10 cellular contexts compared by ENCODE assay signal in genomic region chr22:24985824-24986214, GRCh38. TPM values are rescaled to one million over a fixed set of nuclear protein-coding genes. Genes with fewer than 3 reads are reported as not detected.
A peak's percentile ranks its signal among the peaks of the same experiment; 100 is the strongest.
DNase-seq lines count a peak whose midpoint lies in the region; ATAC-seq, FAIRE-seq and TF ChIP-seq lines count a peak whose summit lies in the region.
"Had no signal": no experiment of that assay in that cellular context is flagged by ENCODE, and none has a peak within 500 bp of the region (broad histone marks: within the 10 kb centered on the region; RNA-seq: fewer than 3 reads in every experiment).

No MANE protein-coding gene starts in this region.

- H3K4me1 ChIP-seq in H1 (replicated peaks in 1 of 4; ENCODE audit: control insufficient read depth in 3 of 4, insufficient read depth in 4 of 4, low read length in 3 of 4) (peaks cover 0 to 4% (median 1%) of the 10 kb centered on the region in 4 experiments; a peak in 4 of 7 replicates), mesendoderm (ENCODE audit: control insufficient read depth, low read depth, low read length) (peaks cover 7% of the 10 kb centered on the region)

- no peak for TF ChIP-seq POLR2A in H1 (IDR thresholded peaks at IDR 0.05; ENCODE audit: control extremely low read depth in 1 of 2, low read depth in 2 of 2, low read length in 2 of 2)

- H4K8ac ChIP-seq in H1 (ENCODE audit: extremely low read depth, insufficient read depth, low read length) (no peak overlapping the region), mesendoderm (ENCODE audit: low read depth, low read length) (no peak overlapping the region)

- H3K9ac ChIP-seq in H1 (replicated peaks in 1 of 4; ENCODE audit: extremely low read depth in 1 of 4, low read depth in 3 of 4, low read length in 3 of 4), result no peak overlapping the region
- no peak overlapping the region for H3K9ac ChIP-seq in mesendoderm (ENCODE audit: low read length)

- peak overlapping the region; percentile 18 for H4K5ac ChIP-seq in H1 (ENCODE audit: insufficient read length, low read depth, low read length)
- no peak overlapping the region for H4K5ac ChIP-seq in mesendoderm (ENCODE audit: low read length)

- no peak overlapping the region for H4K91ac ChIP-seq in H1 (replicated peaks; ENCODE audit: insufficient read length, low read length)

- H3K56ac ChIP-seq in H1 (replicated peaks; ENCODE audit: insufficient read length, low read depth, low read length), result no peak overlapping the region
- H3K56ac ChIP-seq in mesendoderm (ENCODE audit: low read length), result peak overlapping the region; percentile 65

- 0 out of 2 replicates have a peak overlapping the region, but pooled peaks have one; percentile 13 for H2BK20ac ChIP-seq in H1 (ENCODE audit: low read length)

- peaks cover 2% of the 10 kb centered on the region; the same call in 1 of the 2 replicates for H3K23me2 ChIP-seq in H1 (ENCODE audit: low read depth, low read length)

- no peak overlapping the region for H3K14ac ChIP-seq in H1 (ENCODE audit: insufficient read length)

- H3K9me3 ChIP-seq in H1 (ENCODE audit: insufficient read depth in 2 of 2, low read depth in 1 of 2, low read length in 1 of 2), result no peaks in the 10 kb centered on the region

- peaks cover 0 to 8% of the 10 kb centered on the region in 2 experiments; a peak in 1 of 4 replicates for H3K79me2 ChIP-seq in H1 (ENCODE audit: control insufficient read depth in 1 of 2, insufficient read depth in 2 of 2, low read length in 2 of 2)
- H3K79me2 ChIP-seq in mesendoderm (ENCODE audit: control insufficient read depth, insufficient read depth, low read length), result peaks cover 4% of the 10 kb centered on the region

- no peaks in the 10 kb centered on the region for H4K20me1 ChIP-seq in H1 (replicated peaks in 1 of 2; ENCODE audit: control insufficient read depth in 1 of 2, insufficient read depth in 2 of 2, low read length in 2 of 2)

- DNase-seq in Right ventricle myocardium inferior (ENCODE audit: missing footprints) (no peak), cardiac septum (ENCODE audit: low spot score) (no peak), H1 (ENCODE audit: low read depth in 1 of 2, low spot score in 2 of 2) (no peak), mesendoderm (peak; percentile 67), DMS 273 treated with DMSO at 0.1 percent for 48 hours (lab: John Stamatoyannopoulos, UW) (no peak)

- H3K4me3 ChIP-seq in H1 (ENCODE audit: extremely low read depth in 1 of 4, insufficient read depth in 2 of 4, low read depth in 3 of 4, low read length in 4 of 4), result no peak overlapping the region
- H3K4me3 ChIP-seq in mesendoderm (ENCODE audit: low read length), result no peak overlapping the region

- H2BK5ac ChIP-seq in H1 (ENCODE audit: low read depth, low read length), result 0 out of 2 replicates have a peak overlapping the region, but pooled peaks have one; percentile 71
- H2BK5ac ChIP-seq in mesendoderm (ENCODE audit: low read length), result peak overlapping the region; percentile 9

- H2AK5ac ChIP-seq in H1 (ENCODE audit: low read depth, low read length), result peak overlapping the region; percentile 75; the same call in 1 of the 2 replicates
- H2AK5ac ChIP-seq in mesendoderm (ENCODE audit: low read length), result no peak overlapping the region

- no peak for TF ChIP-seq RAD21 in H1 (IDR thresholded peaks at IDR 0.05 in 1 of 2, conservative IDR thresholded peaks at IDR 0.05 in 1 of 2; ENCODE audit: low read depth in 2 of 2, low read length in 2 of 2)

- intact Hi-C loops in Right ventricle myocardium inferior (cut with DNase I), result loop anchor here (5.0 kb wide), 1 partner anchor 34 kb away; the partner anchor contains the start of gene KIAA1671
- intact Hi-C loops in cardiac septum (cut with DNase I), result no loop called here

- FAIRE-seq in H1 (lab: Jason Lieb, UNC), result no peak
- FAIRE-seq: islet of Langerhans had no signal

- H3K4me2 ChIP-seq in H1 (ENCODE audit: insufficient read depth in 1 of 2, low read depth in 2 of 2, low read length in 2 of 2) (peak overlapping the region in 1 of 2 experiments; percentile 12; a peak in 1 of 4 replicates), mesendoderm (ENCODE audit: low read length) (no peak overlapping the region)

- H3K4ac ChIP-seq in H1 (replicated peaks; ENCODE audit: insufficient read length, low read depth, low read length) (peak overlapping the region; percentile 12), mesendoderm (ENCODE audit: low read depth, low read length) (peak overlapping the region; percentile 83)

- peak overlapping the region; percentile 20; the same call in 1 of the 2 replicates for H3K18ac ChIP-seq in H1 (ENCODE audit: extremely low read depth, low read length)
- no peak overlapping the region for H3K18ac ChIP-seq in mesendoderm (ENCODE audit: low read length)

- H2BK15ac ChIP-seq in H1 (ENCODE audit: low read length) (peak overlapping the region; percentile 65; the same call in 1 of the 2 replicates), mesendoderm (replicated peaks; ENCODE audit: low read depth) (no peak overlapping the region)

- 0 out of 2 replicates have a peak overlapping the region, but pooled peaks have one; percentile 61 for H2BK12ac ChIP-seq in H1 (ENCODE audit: low read depth, low read length)

- H3K27me3 ChIP-seq in H1 (replicated peaks in 1 of 4; ENCODE audit: control insufficient read depth in 3 of 4, extremely low read depth in 1 of 4, insufficient read depth in 3 of 4, low read length in 3 of 4) (no peaks in the 10 kb centered on the region), mesendoderm (ENCODE audit: insufficient read depth, low read length, poor library complexity) (no peaks in the 10 kb centered on the region)

- H3K36me3 ChIP-seq in H1 (ENCODE audit: control insufficient read depth in 2 of 4, insufficient read depth in 4 of 4, low read length in 3 of 4), result no peaks in the 10 kb centered on the region
- H3K36me3 ChIP-seq in mesendoderm (ENCODE audit: control insufficient read depth, insufficient read depth, low read length), result no peaks in the 10 kb centered on the region

- no peak for TF ChIP-seq EP300 in H1 (IDR thresholded peaks at IDR 0.05; ENCODE audit: borderline replicate concordance in 1 of 2, low read depth in 2 of 2, low read length in 2 of 2)

- CTCF ChIA-PET in H1 (lab: Charles Lee; ENCODE audit: partially characterized antibody), result interaction anchor here (1.5 to 5.7 kb wide), 3 partner anchors 10 to 48 kb away, joined by 6 to 26 read pairs (median 24); no protein-coding TSS in a partner anchor

- no peak overlapping the region for H3K27ac ChIP-seq in H1 (ENCODE audit: low read depth, low read length)
- peak overlapping the region; percentile 62 for H3K27ac ChIP-seq in mesendoderm (ENCODE audit: low read depth, low read length)
- H3K27ac ChIP-seq: C4-2B had no signal

- H2BK120ac ChIP-seq in H1 (replicated peaks; ENCODE audit: low read depth, low read length) (no peak overlapping the region), mesendoderm (ENCODE audit: low read depth, low read length) (no peak overlapping the region)

- no peak overlapping the region for H2AFZ ChIP-seq in H1 (ENCODE audit: low read length)

- H3K23ac ChIP-seq in H1 (ENCODE audit: insufficient read length) (no peak overlapping the region), mesendoderm (ENCODE audit: low read length) (no peak overlapping the region)

- H3K79me1 ChIP-seq in H1 (ENCODE audit: low read depth, low read length) (peaks cover 4% of the 10 kb centered on the region), mesendoderm (ENCODE audit: low read length) (peaks cover 14% of the 10 kb centered on the region)

- POLR2A ChIA-PET in H1 (lab: Charles Lee; ENCODE audit: partially characterized antibody), result interaction anchor here (1.1 kb wide), 2 partner anchors 19 to 42 kb away, joined by 3 to 6 read pairs; no protein-coding TSS in a partner anchor

- TF ChIP-seq CTCF in H1 (IDR thresholded peaks at IDR 0.05; ENCODE audit: control extremely low read depth in 1 of 3, insufficient read depth in 1 of 3, low read depth in 1 of 3, low read length in 3 of 3), result no peak

- WGBS in H1 (ENCODE audit: extremely low coverage in 1 of 2, insufficient coverage in 1 of 2, insufficient read length in 1 of 2, insufficient replicate concordance in 2 of 2, low coverage in 1 of 2, low lambda C conversion rate in 2 of 2, missing lambda C conversion rate in 1 of 2), 2 experiments, result 91% methylated on average over 8 of the region's 9 CpGs; no CpG with 5 or more reads in 1 of the 2 experiments
- no CpG with 5 or more reads among the region's 9 CpGs for WGBS in mesendoderm (ENCODE audit: extremely low coverage, insufficient coverage, low lambda C conversion rate)

- ATAC-seq in Right ventricle myocardium inferior (peak; percentile 25), HG02763 (IDR thresholded peaks at IDR 0.05; ENCODE audit: unreplicated experiment) (no peak), HG03460 (IDR thresholded peaks at IDR 0.05; ENCODE audit: unreplicated experiment) (no peak), GM21717 (IDR thresholded peaks at IDR 0.05; ENCODE audit: unreplicated experiment) (no peak)

TF ChIP-seq in H1, 55 proteins besides CTCF, POLR2A, EP300 and RAD21 (continues in another document):
- no peak for TF ChIP-seq JUND (IDR thresholded peaks at IDR 0.05; ENCODE audit: low read length)
- no peak for TF ChIP-seq SP4 (IDR thresholded peaks at IDR 0.05; ENCODE audit: low read length)
- no peak for TF ChIP-seq CREB1 (IDR thresholded peaks at IDR 0.05)

RNA-seq across cellular contexts. Expression of gene KIAA1671, which starts 33.3 kb away (rescaled TPM):
- total RNA-seq in Right ventricle myocardium inferior (12.8 TPM), cardiac septum (12.3 TPM)
- 22.6 and 23.9 TPM in 2 replicates for total RNA-seq in H1 (2021; fragmentation: NEBNext Ultra II Directional; extraction: Animal tissue kit (Norgen Biotek cat#: 25700))
- polyA plus RNA-seq in H1 (2011; rRNA removed), result 5.9 and 6.4 TPM in 2 replicates
- polyA plus RNA-seq in H1 (2011; cell fraction: cytosol; rRNA removed), result 5.4 TPM
- polyA plus RNA-seq in H1 (2011; cell fraction: nucleus; rRNA removed), result 9.8 TPM
- 8.0 to 11.3 TPM (median 9.2 TPM) in 4 replicates for polyA plus RNA-seq in H1 (2012, experiment 1 of 2)
- 2.7 TPM for polyA plus RNA-seq in H1 (2012, experiment 2 of 2)
- 10.4 TPM for polyA plus RNA-seq in H1 (2013, experiment 1 of 2)
- polyA plus RNA-seq in H1 (2013, experiment 2 of 2), result 10.1 TPM
- polyA minus RNA-seq in H1 (2011; rRNA and poly(A)+ RNA removed), result 16.1 and 18.8 TPM in 2 replicates
- 11.6 TPM for polyA minus RNA-seq in H1 (2011; cell fraction: cytosol; rRNA and poly(A)+ RNA removed)
- polyA minus RNA-seq in H1 (2011; cell fraction: nucleus; rRNA and poly(A)+ RNA removed), result 19.4 TPM
- 11.9 TPM for polyA plus RNA-seq in mesendoderm (2013, experiment 1 of 2)
- 12.3 TPM for polyA plus RNA-seq in mesendoderm (2013, experiment 2 of 2)

RNA-seq across cellular contexts. Expression of gene LHFPL7, which starts 39.3 kb away (rescaled TPM):
- not detected for total RNA-seq in Right ventricle myocardium inferior
- total RNA-seq in cardiac septum, result not detected
- total RNA-seq in H1 (2021; fragmentation: NEBNext Ultra II Directional; extraction: Animal tissue kit (Norgen Biotek cat#: 25700)), result not detected in 2 replicates
- not detected in 2 replicates for polyA plus RNA-seq in H1 (2011; rRNA removed)
- polyA plus RNA-seq in H1 (2011; cell fraction: cytosol; rRNA removed), result not detected
- not detected for polyA plus RNA-seq in H1 (2011; cell fraction: nucleus; rRNA removed)
- not detected in 4 replicates for polyA plus RNA-seq in H1 (2012, experiment 1 of 2)
- polyA plus RNA-seq in H1 (2012, experiment 2 of 2), result not detected
- not detected for polyA plus RNA-seq in H1 (2013, experiment 1 of 2)
- polyA plus RNA-seq in H1 (2013, experiment 2 of 2), result not detected
- polyA minus RNA-seq in H1 (2011; rRNA and poly(A)+ RNA removed), result not detected in 2 replicates
- not detected for polyA minus RNA-seq in H1 (2011; cell fraction: cytosol; rRNA and poly(A)+ RNA removed)
- not detected for polyA minus RNA-seq in H1 (2011; cell fraction: nucleus; rRNA and poly(A)+ RNA removed)
- polyA plus RNA-seq in mesendoderm (2013, experiment 1 of 2), result not detected
- polyA plus RNA-seq in mesendoderm (2013, experiment 2 of 2), result not detected
